Comparison of ENCODE assay signal across 8 cellular contexts in genomic region chr12:43957732-43958131, GRCh38.
DNase-seq lines count a peak whose midpoint lies in the region; ATAC-seq, FAIRE-seq and TF ChIP-seq lines count a peak whose summit lies in the region.

No MANE protein-coding gene starts in this region.

- H3K4me3 ChIP-seq in DOHH2 (ENCODE audit: low read length) (no peak overlapping the region), adrenal gland (no peak overlapping the region), iPS DF 6.9 (ENCODE audit: low read length) (no peak overlapping the region), testis (no peak overlapping the region)

- H3K36me3 ChIP-seq in DOHH2 (ENCODE audit: control insufficient read depth, low read length) (no peaks in the 10 kb centered on the region), adrenal gland (replicated peaks in 1 of 2) (no peaks in the 10 kb centered on the region), iPS DF 6.9 (ENCODE audit: control insufficient read depth, insufficient read depth, low read length) (no peaks in the 10 kb centered on the region), testis (ENCODE audit: low read depth, missing control alignments) (no peaks in the 10 kb centered on the region)

- H3K9me3 ChIP-seq in DOHH2 (ENCODE audit: control insufficient read depth, insufficient read depth, low read length) (no peaks in the 10 kb centered on the region), adrenal gland (replicated peaks in 1 of 3) (no peaks in the 10 kb centered on the region), iPS DF 6.9 (ENCODE audit: control insufficient read depth, insufficient read depth, low read length) (no peaks in the 10 kb centered on the region), testis (no peaks in the 10 kb centered on the region)

- H3K9me2 ChIP-seq in DOHH2 (replicated peaks; ENCODE audit: control insufficient read depth, low read length), result no peaks in the 10 kb centered on the region

- peak; percentile 99 for ATAC-seq in HG03097 (IDR thresholded peaks at IDR 0.05; ENCODE audit: low FRiP score, unreplicated experiment)

- no peaks in the 10 kb centered on the region for H3F3A ChIP-seq in DOHH2 (ENCODE audit: control insufficient read depth, insufficient read depth)

- H3K79me2 ChIP-seq in DOHH2 (ENCODE audit: control insufficient read depth, low read length), result no peaks in the 10 kb centered on the region

- no peak overlapping the region for H3K27ac ChIP-seq in DOHH2 (ENCODE audit: low read depth, low read length)
- H3K27ac ChIP-seq in adrenal gland, result no peak overlapping the region
- H3K27ac ChIP-seq in iPS DF 6.9 (ENCODE audit: low read length), result no peak overlapping the region
- H3K27ac ChIP-seq in testis, result no peak overlapping the region

- TF ChIP-seq POLR2A in adrenal gland (IDR thresholded peaks at IDR 0.05) (no peak), testis (IDR thresholded peaks at IDR 0.05) (no peak)

- FAIRE-seq in GM19239 (lab: Jason Lieb, UNC), result peak; percentile 77

- intact Hi-C loops in adrenal gland (cut with DNase I) (loop anchor here in 1 of 2 donors (5.0 kb wide), 1 partner anchor 975 kb away; no protein-coding TSS in a partner anchor), testis (cut with DNase I; ENCODE audit: low total_unique reads) (no loop called here)

- peak; percentile 35 for DNase-seq in GM19239 (ENCODE audit: insufficient read length, low spot score)
- DNase-seq in NCI-H226, result peak; percentile 67
- peak in 4 of 7 donors; percentile 15 to 33 (median 29) for DNase-seq in adrenal gland
- DNase-seq in iPS DF 6.9 (ENCODE audit: low read depth, low spot score), result peak; percentile 27
- DNase-seq in testis, result peak; percentile 40
- no peak for DNase-seq in NCI-H345 (lab: John Stamatoyannopoulos, UW)

- no peak overlapping the region for H3K4me2 ChIP-seq in DOHH2 (ENCODE audit: low read length)

- H3K4me1 ChIP-seq in DOHH2 (ENCODE audit: control insufficient read depth, low read length) (no peaks in the 10 kb centered on the region), adrenal gland (replicated peaks in 1 of 2) (no peaks in the 10 kb centered on the region), iPS DF 6.9 (ENCODE audit: control insufficient read depth, insufficient read depth, low read length) (no peaks in the 10 kb centered on the region), testis (no peaks in the 10 kb centered on the region)

- H4K20me1 ChIP-seq in DOHH2 (ENCODE audit: control insufficient read depth, insufficient read depth, low read depth, low read length), result no peaks in the 10 kb centered on the region

- H3K27me3 ChIP-seq in DOHH2 (ENCODE audit: control insufficient read depth, low read length) (no peaks in the 10 kb centered on the region), adrenal gland (no peaks in the 10 kb centered on the region), iPS DF 6.9 (ENCODE audit: control insufficient read depth, insufficient read depth, low read length) (no peaks in the 10 kb centered on the region), testis (no peaks in the 10 kb centered on the region)

- 0 to 3% (median 1%) methylated on average over 1 of the region's 1 CpG for WGBS in adrenal gland, 4 donors
- no CpG with 5 or more reads among the region's 1 CpG for WGBS in iPS DF 6.9 (ENCODE audit: insufficient coverage, insufficient read length)
- 13 to 14% methylated on average over 1 of the region's 1 CpG for WGBS in testis, 2 donors

- peak; percentile 68 for TF ChIP-seq CTCF in DOHH2 (IDR thresholded peaks at IDR 0.05; ENCODE audit: low read depth, low read length, poor library complexity, severe bottlenecking)
- TF ChIP-seq CTCF in adrenal gland (IDR thresholded peaks at IDR 0.05), result peak; percentile 12 to 67 (median 54)
- TF ChIP-seq CTCF in testis (IDR thresholded peaks at IDR 0.05), result peak in 1 of 3 experiments; percentile 31
